1 cellular context compared by ENCODE assay signal in the genomic region with DNA sequence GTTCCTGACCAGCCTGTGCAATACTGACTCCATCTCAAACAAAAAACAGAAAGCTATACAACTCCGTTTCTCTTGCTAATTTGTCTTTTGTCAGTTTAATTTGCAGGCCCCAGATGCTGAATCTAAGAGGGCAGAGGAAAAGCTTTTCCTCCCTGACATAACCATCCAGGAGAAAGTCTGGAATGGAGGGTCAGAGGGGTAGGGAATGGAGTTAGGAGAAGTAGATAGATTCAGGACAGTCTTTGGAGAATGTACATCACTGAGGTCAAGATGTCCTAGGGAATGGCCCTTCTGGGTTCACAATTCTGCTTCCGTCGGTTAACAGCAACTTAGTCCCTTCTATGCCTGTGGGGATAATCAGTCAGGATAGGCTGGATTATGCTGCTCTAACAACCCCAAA.
TF ChIP-seq lines count a peak whose summit lies in the region.

No MANE protein-coding gene starts in this region.

TF ChIP-seq in K562, 482 proteins besides CTCF, POLR2A, EP300 and RAD21:
- TF ChIP-seq, protein P1, sequence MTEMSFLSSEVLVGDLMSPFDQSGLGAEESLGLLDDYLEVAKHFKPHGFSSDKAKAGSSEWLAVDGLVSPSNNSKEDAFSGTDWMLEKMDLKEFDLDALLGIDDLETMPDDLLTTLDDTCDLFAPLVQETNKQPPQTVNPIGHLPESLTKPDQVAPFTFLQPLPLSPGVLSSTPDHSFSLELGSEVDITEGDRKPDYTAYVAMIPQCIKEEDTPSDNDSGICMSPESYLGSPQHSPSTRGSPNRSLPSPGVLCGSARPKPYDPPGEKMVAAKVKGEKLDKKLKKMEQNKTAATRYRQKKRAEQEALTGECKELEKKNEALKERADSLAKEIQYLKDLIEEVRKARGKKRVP (CRISPR knock-in tag; IDR thresholded peaks at IDR 0.05) = no peak
- TF ChIP-seq, protein P2, sequence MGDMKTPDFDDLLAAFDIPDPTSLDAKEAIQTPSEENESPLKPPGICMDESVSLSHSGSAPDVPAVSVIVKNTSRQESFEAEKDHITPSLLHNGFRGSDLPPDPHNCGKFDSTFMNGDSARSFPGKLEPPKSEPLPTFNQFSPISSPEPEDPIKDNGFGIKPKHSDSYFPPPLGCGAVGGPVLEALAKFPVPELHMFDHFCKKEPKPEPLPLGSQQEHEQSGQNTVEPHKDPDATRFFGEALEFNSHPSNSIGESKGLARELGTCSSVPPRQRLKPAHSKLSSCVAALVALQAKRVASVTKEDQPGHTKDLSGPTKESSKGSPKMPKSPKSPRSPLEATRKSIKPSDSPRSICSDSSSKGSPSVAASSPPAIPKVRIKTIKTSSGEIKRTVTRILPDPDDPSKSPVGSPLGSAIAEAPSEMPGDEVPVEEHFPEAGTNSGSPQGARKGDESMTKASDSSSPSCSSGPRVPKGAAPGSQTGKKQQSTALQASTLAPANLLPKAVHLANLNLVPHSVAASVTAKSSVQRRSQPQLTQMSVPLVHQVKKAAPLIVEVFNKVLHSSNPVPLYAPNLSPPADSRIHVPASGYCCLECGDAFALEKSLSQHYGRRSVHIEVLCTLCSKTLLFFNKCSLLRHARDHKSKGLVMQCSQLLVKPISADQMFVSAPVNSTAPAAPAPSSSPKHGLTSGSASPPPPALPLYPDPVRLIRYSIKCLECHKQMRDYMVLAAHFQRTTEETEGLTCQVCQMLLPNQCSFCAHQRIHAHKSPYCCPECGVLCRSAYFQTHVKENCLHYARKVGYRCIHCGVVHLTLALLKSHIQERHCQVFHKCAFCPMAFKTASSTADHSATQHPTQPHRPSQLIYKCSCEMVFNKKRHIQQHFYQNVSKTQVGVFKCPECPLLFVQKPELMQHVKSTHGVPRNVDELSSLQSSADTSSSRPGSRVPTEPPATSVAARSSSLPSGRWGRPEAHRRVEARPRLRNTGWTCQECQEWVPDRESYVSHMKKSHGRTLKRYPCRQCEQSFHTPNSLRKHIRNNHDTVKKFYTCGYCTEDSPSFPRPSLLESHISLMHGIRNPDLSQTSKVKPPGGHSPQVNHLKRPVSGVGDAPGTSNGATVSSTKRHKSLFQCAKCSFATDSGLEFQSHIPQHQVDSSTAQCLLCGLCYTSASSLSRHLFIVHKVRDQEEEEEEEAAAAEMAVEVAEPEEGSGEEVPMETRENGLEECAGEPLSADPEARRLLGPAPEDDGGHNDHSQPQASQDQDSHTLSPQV (IDR thresholded peaks at IDR 0.05) = 0 out of 2 replicates have a peak, but pooled peaks have one; percentile 21
- no peak for TF ChIP-seq BACH1 (tag; IDR thresholded peaks at IDR 0.05)
- TF ChIP-seq GABPB1 (CRISPR knock-in tag; IDR thresholded peaks at IDR 0.05) = no peak
- TF ChIP-seq ESRRB (CRISPR knock-in tag; IDR thresholded peaks at IDR 0.05; ENCODE audit: borderline replicate concordance) = no peak
